In genomic region chr1:234721476-234722266, GRCh38 we compare ENCODE assay signal across 8 cellular contexts.
DNase-seq lines count a peak whose midpoint lies in the region; ATAC-seq and TF ChIP-seq lines count a peak whose summit lies in the region.

No MANE protein-coding gene starts in this region.

- H3K79me2 ChIP-seq in HCT116 (ENCODE audit: insufficient read depth, low read length), result no peaks in the 10 kb centered on the region

- POLR2A ChIA-PET in HCT116 (lab: Charles Lee) (no interaction called here), HEK293T (lab: Yijun Ruan, JAX) (interaction anchor here (0.6 to 8.4 kb wide), 8 partner anchors 10 to 256 kb away, joined by 3 to 154 read pairs (median 4); partner anchors contain the start of gene IRF2BP2)

- H3K4me3 ChIP-seq in HCT116 (replicated peaks in 1 of 2; ENCODE audit: low read depth in 1 of 2, low read length in 2 of 2) (no peak overlapping the region), adipocyte (ENCODE audit: low read length) (peak overlapping the region; percentile 66), skeletal muscle cell (ENCODE audit: low read depth, low read length) (no peak overlapping the region)

- H3K9me3 ChIP-seq in HCT116 (ENCODE audit: control insufficient read depth in 1 of 2, insufficient read depth in 1 of 2, low read depth in 1 of 2, low read length in 2 of 2) (no peaks in the 10 kb centered on the region), adipocyte (ENCODE audit: control insufficient read depth, low read length) (no peaks in the 10 kb centered on the region)

- H4K20me1 ChIP-seq in HCT116 (ENCODE audit: insufficient read depth), result no peaks in the 10 kb centered on the region

- H3K9ac ChIP-seq in HCT116 (ENCODE audit: low read length) (peak overlapping the region; percentile 60; the same call in 1 of the 2 replicates), adipocyte (ENCODE audit: low read length) (peak overlapping the region; percentile 81)

- BruUV-seq in HCT116 (replicated peaks; lab: Mats Ljungman, UMichigan), result no TSS peak

- ATAC-seq in HCT116 (no peak), left ventricle myocardium superior (peak; percentile 30), GM19328 (IDR thresholded peaks at IDR 0.05; ENCODE audit: unreplicated experiment) (no peak), HG02588 (IDR thresholded peaks at IDR 0.05; ENCODE audit: unreplicated experiment) (no peak)

- no peaks in the 10 kb centered on the region for H3K36me3 ChIP-seq in HCT116 (ENCODE audit: control insufficient read depth in 1 of 2, insufficient read depth in 2 of 2, low read length in 2 of 2)
- no peaks in the 10 kb centered on the region for H3K36me3 ChIP-seq in adipocyte (ENCODE audit: control insufficient read depth, insufficient read depth, low read length, severe bottlenecking)

- TF ChIP-seq RAD21 in HCT116 (IDR thresholded peaks at IDR 0.05; ENCODE audit: low read depth), result no peak

- RAD21 ChIA-PET in HCT116 (lab: Charles Lee; ENCODE audit: low non-redundant PET in 1 of 2, low total read pairs in 2 of 2, uncharacterized antibody in 2 of 2, unreplicated experiment in 2 of 2), result interaction anchor here in 1 of 2 experiments (0.5 kb wide), 1 partner anchor 124 kb away, joined by 3 read pairs; no protein-coding TSS in a partner anchor

- no peak for TF ChIP-seq CTCF in HCT116 (IDR thresholded peaks at IDR 0.05 in 2 of 3, conservative IDR thresholded peaks at IDR 0.05 in 1 of 3; ENCODE audit: borderline replicate concordance in 1 of 3, insufficient read depth in 1 of 3, low read depth in 2 of 3, low read length in 2 of 3)

- TF ChIP-seq POLR2A in HCT116 (IDR thresholded peaks at IDR 0.05; ENCODE audit: borderline replicate concordance, extremely low read depth, insufficient read depth, insufficient read length), result no peak

- CTCF ChIA-PET in HCT116 (lab: Charles Lee), result no interaction called here
- CTCF ChIA-PET in HEK293T (lab: Yijun Ruan, JAX), result interaction anchor here (1.0 to 1.5 kb wide), 3 partner anchors 9 to 105 kb away, joined by 3 to 4 read pairs (median 3); no protein-coding TSS in a partner anchor

- H3K9me2 ChIP-seq in HCT116 (ENCODE audit: insufficient read depth), result no peaks in the 10 kb centered on the region

- H2AFZ ChIP-seq in HCT116 (ENCODE audit: low read depth, low read length, poor library complexity, severe bottlenecking), result no peak overlapping the region

- no peak for DNase-seq in HCT116 (ENCODE audit: low read depth, low spot score)
- peak; percentile 86 for DNase-seq in adipocyte (ENCODE audit: low read depth)
- DNase-seq in left ventricle myocardium superior, result peak; percentile 70
- DNase-seq in skeletal muscle cell (ENCODE audit: low read depth), result peak; percentile 72
- DNase-seq in stimulated activated CD4-positive, alpha-beta T cell treated with anti-CD3 and anti-CD28 coated beads, Interleukin-4, amount 100 ng/mL, for 4 hours, result no peak
- DNase-seq in HEK293T (ENCODE audit: extremely low spot score), result no peak

- no peaks in the 10 kb centered on the region; the same call in 1 of the 2 replicates for H3K27me3 ChIP-seq in HCT116 (ENCODE audit: insufficient read depth, low read length)
- no peaks in the 10 kb centered on the region for H3K27me3 ChIP-seq in adipocyte (replicated peaks; ENCODE audit: control insufficient read depth, insufficient read depth, low read length)

- no peak overlapping the region for H3K27ac ChIP-seq in HCT116 (ENCODE audit: low read depth, low read length)

- peaks cover 36 to 52% of the 10 kb centered on the region in 2 experiments for H3K4me1 ChIP-seq in HCT116 (ENCODE audit: control insufficient read depth in 1 of 2, insufficient read depth in 2 of 2, low read length in 2 of 2)
- peaks cover 78% of the 10 kb centered on the region for H3K4me1 ChIP-seq in adipocyte (ENCODE audit: control insufficient read depth, insufficient read depth, low read length)

- intact Hi-C loops in HCT116 (cut with micrococcal nuclease), result loop anchor here (5.0 to 10.0 kb wide), 2 partner anchors 227 to 356 kb away; no protein-coding TSS in a partner anchor
- intact Hi-C loops in left ventricle myocardium superior (cut with micrococcal nuclease), result loop anchor here (5.0 to 10.0 kb wide), 2 partner anchors 109 to 353 kb away; partner anchors contain the start of gene IRF2BP2

- H3K4me2 ChIP-seq in HCT116 (ENCODE audit: low read length), result peak overlapping the region; percentile 85

TF ChIP-seq in HCT116, 20 proteins besides CTCF, POLR2A, EP300 and RAD21:
- TF ChIP-seq FOSL1 (IDR thresholded peaks at IDR 0.05; ENCODE audit: low read depth) (no peak), EZH2phosphoT487 (IDR thresholded peaks at IDR 0.05; ENCODE audit: borderline replicate concordance) (no peak), REST (IDR thresholded peaks at IDR 0.05; ENCODE audit: low read depth) (no peak)
TF ChIP-seq in HCT116: peak in this region for 0.

TF ChIP-seq in HEK293T, 16 proteins besides CTCF, POLR2A, EP300 and RAD21:
- TF ChIP-seq FOXM1 (IDR thresholded peaks at IDR 0.05; ENCODE audit: borderline replicate concordance), result no peak
- no peak for TF ChIP-seq TARDBP (IDR thresholded peaks at IDR 0.05)
- no peak for TF ChIP-seq FOXA1 (IDR thresholded peaks at IDR 0.05)
- no peak for TF ChIP-seq LEF1 (IDR thresholded peaks at IDR 0.05; ENCODE audit: borderline replicate concordance)

Comparison
In these comparisons a context has a peak if more than half of its experiments do, and no peak if none do; other contexts are left out.
1. DNase-seq: peak in adipocyte (single experiment), left ventricle myocardium superior (single experiment) and skeletal muscle cell (single experiment); none in HCT116 (single experiment), stimulated activated CD4-positive, alpha-beta T cell treated with anti-CD3 and anti-CD28 coated beads, Interleukin-4, amount 100 ng/mL, for 4 hours (0 of 2) and HEK293T (single experiment).